Comparison of ENCODE assay signal across 8 cellular contexts in the genomic region with DNA sequence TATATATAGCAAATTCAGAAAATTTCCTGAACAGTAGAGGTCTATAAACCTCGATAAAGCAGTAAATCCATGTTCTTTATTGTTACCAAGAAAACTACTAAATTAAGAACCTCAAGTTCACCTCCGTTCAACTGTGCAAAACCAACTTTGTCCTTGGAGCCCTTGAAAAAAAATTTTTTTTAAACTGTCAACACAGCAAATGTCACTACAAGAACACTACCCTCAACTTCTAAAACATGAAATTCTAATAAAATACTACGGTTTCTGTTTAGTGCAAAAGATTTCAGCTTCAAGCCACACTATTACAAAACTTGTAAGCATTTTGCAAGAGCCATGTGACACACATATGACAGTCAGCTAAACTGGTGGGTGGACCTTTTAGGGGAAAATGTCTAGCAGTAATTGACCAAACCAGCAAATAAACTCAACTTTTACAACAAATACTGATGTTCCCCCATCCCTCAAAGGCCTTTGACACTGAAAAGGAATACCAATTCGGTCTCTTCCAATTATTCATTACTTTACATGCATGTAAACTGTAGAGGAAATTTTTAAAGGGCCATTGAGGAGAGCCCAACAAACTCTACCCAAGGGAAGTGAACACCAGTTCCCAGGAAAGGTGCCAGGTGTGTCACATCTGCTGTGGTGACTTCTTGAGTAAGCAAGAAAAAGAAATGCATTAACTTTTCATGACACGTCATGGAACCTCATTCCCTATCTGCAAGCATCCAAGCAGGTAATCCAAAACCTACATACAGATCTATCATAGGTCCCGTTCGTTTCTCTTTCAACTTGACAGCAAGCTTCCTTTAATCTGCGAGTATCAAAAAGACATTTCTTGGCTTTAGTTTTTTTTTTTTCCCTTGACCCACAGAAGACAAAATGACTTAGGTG. TPM values are rescaled to one million over a fixed set of nuclear protein-coding genes. Genes with fewer than 3 reads are reported as not detected.
DNase-seq lines count a peak whose midpoint lies in the region; ATAC-seq and TF ChIP-seq lines count a peak whose summit lies in the region.

No MANE protein-coding gene starts in this region.

- peak overlapping the region; percentile 99 for H3K27ac Mint-ChIP-seq in HFFc6
- H3K27ac Mint-ChIP-seq in activated CD8-positive, alpha-beta T cell treated with anti-CD3 and anti-CD28 coated beads for 36 hours, result peak overlapping the region; percentile 100

- peaks cover 57% of the 10 kb centered on the region for H4K20me1 ChIP-seq in hepatocyte (ENCODE audit: insufficient read depth, poor library complexity, severe bottlenecking)

- POLR2A ChIA-PET in AG04450 (lab: Yijun Ruan, JAX), result interaction anchor here (0.5 kb wide), 1 partner anchor 14 kb away, joined by 3 read pairs; no protein-coding TSS in a partner anchor
- POLR2A ChIA-PET in activated CD8-positive, alpha-beta T cell treated with anti-CD3 and anti-CD28 coated beads for 36 hours (lab: Charles Lee), result interaction anchor here (0.5 to 2.0 kb wide), 11 partner anchors 9 to 149 kb away, joined by 3 to 11 read pairs (median 3); partner anchors contain the start of gene ACTR2

- H3K9me3 Mint-ChIP-seq in HFFc6, result no peaks in the 10 kb centered on the region
- no peaks in the 10 kb centered on the region for H3K9me3 Mint-ChIP-seq in activated CD8-positive, alpha-beta T cell treated with anti-CD3 and anti-CD28 coated beads for 36 hours

- H3K4me1 Mint-ChIP-seq in HFFc6 (ENCODE audit: low read depth), result peaks cover 44% of the 10 kb centered on the region
- H3K4me1 Mint-ChIP-seq in activated CD8-positive, alpha-beta T cell treated with anti-CD3 and anti-CD28 coated beads for 36 hours (ENCODE audit: low read depth), result peaks cover 42% of the 10 kb centered on the region

- H3K4me3 ChIP-seq in AG04450 (ENCODE audit: low read depth, low read length), result peak overlapping the region; percentile 93
- H3K4me3 ChIP-seq in hepatocyte, result peak overlapping the region; percentile 90
- H3K4me3 ChIP-seq in skin epidermis, result peak overlapping the region; percentile 90 to 97 (median 93)

- intact Hi-C loops in activated CD8-positive, alpha-beta T cell treated with anti-CD3 and anti-CD28 coated beads for 36 hours (cut with micrococcal nuclease), result loop anchor here (5.0 kb wide), 1 partner anchor 61 kb away; no protein-coding TSS in a partner anchor

- peak overlapping the region; percentile 99 for H3K4me3 Mint-ChIP-seq in HFFc6
- H3K4me3 Mint-ChIP-seq in activated CD8-positive, alpha-beta T cell treated with anti-CD3 and anti-CD28 coated beads for 36 hours, result peak overlapping the region; percentile 100

- DNase-seq in AG04450 (ENCODE audit: low read depth, low spot score), result no peak
- peak; percentile 19 for DNase-seq in HFFc6
- peak; percentile 20 for DNase-seq in activated CD8-positive, alpha-beta T cell treated with anti-CD3 and anti-CD28 coated beads for 36 hours
- DNase-seq in hepatocyte (ENCODE audit: low spot score), result peak; percentile 31
- DNase-seq in stimulated activated naive CD4-positive, alpha-beta T cell (lab: John Stamatoyannopoulos, UW), result no peak
- no peak for DNase-seq in iPS-NIHi7 (ENCODE audit: extremely low spot score)
- no peak for DNase-seq in ACHN

- ATAC-seq in activated CD8-positive, alpha-beta T cell treated with anti-CD3 and anti-CD28 coated beads for 36 hours, result no peak

- no peaks in the 10 kb centered on the region for H3K36me3 ChIP-seq in hepatocyte (replicated peaks; ENCODE audit: insufficient read depth, low read depth)

- H3K27me3 ChIP-seq in AG04450 (ENCODE audit: control insufficient read depth, insufficient read depth, low read length) (no peaks in the 10 kb centered on the region), hepatocyte (no peaks in the 10 kb centered on the region)

- in situ Hi-C loops in ACHN (cut with HindIII; ENCODE audit: low pct_ligation_motif_present, low pct_unique_long_range_greater_than_20kb, low sequenced_read_pairs), result no loop called here

- peak overlapping the region; percentile 88 for H3K4me2 ChIP-seq in hepatocyte

- no peaks in the 10 kb centered on the region; the same call in 1 of the 2 replicates for H3K9me3 ChIP-seq in AG04450 (ENCODE audit: control insufficient read depth, insufficient read depth, low read length)
- H3K9me3 ChIP-seq in hepatocyte (ENCODE audit: low read depth), result no peaks in the 10 kb centered on the region

- peaks cover 5% of the 10 kb centered on the region for H3K27me3 Mint-ChIP-seq in HFFc6 (ENCODE audit: insufficient read depth)
- no peaks in the 10 kb centered on the region for H3K27me3 Mint-ChIP-seq in activated CD8-positive, alpha-beta T cell treated with anti-CD3 and anti-CD28 coated beads for 36 hours

- peaks cover 35% of the 10 kb centered on the region for H3K4me1 ChIP-seq in hepatocyte (ENCODE audit: insufficient read depth)

- 19% methylated on average over 8 of the region's 8 CpGs for WGBS in hepatocyte (ENCODE audit: low lambda C conversion rate, missing lambda C conversion rate)

- H2AFZ ChIP-seq in hepatocyte, result no peak overlapping the region

- CTCF ChIA-PET in AG04450 (lab: Charles Lee), result interaction anchor here (0.7 to 1.4 kb wide), 2 partner anchors 57 to 426 kb away, joined by 3 to 5 read pairs; no protein-coding TSS in a partner anchor
- CTCF ChIA-PET in activated CD8-positive, alpha-beta T cell treated with anti-CD3 and anti-CD28 coated beads for 36 hours (lab: Charles Lee), result interaction anchor here (1.0 to 3.4 kb wide), 5 partner anchors 46 to 98 kb away, joined by 3 to 23 read pairs (median 4); partner anchors contain the start of genes ACTR2 and CEP68

- H3K27ac ChIP-seq in AG04450 (ENCODE audit: low read depth, low read length) (no peak overlapping the region), hepatocyte (peak overlapping the region; percentile 99), skin epidermis (peak overlapping the region in 20 of 21 experiments; percentile 89 to 99 (median 97))

- H3K9me2 ChIP-seq in hepatocyte (replicated peaks; ENCODE audit: insufficient read depth), result no peaks in the 10 kb centered on the region

- H3K79me2 ChIP-seq in hepatocyte, result peaks cover 63% of the 10 kb centered on the region

- no peak for TF ChIP-seq CTCF in AG04450 (IDR thresholded peaks at IDR 0.05; ENCODE audit: low read depth, low read length)
- TF ChIP-seq CTCF in HFFc6 (IDR thresholded peaks at IDR 0.05), result no peak
- TF ChIP-seq CTCF in activated CD8-positive, alpha-beta T cell treated with anti-CD3 and anti-CD28 coated beads for 36 hours (IDR thresholded peaks at IDR 0.05), result no peak
- TF ChIP-seq CTCF in hepatocyte (IDR thresholded peaks at IDR 0.05; ENCODE audit: poor library complexity), result no peak

- H3K36me3 Mint-ChIP-seq in HFFc6 (ENCODE audit: low read depth), result peaks cover 20% of the 10 kb centered on the region
- peaks cover 19% of the 10 kb centered on the region for H3K36me3 Mint-ChIP-seq in activated CD8-positive, alpha-beta T cell treated with anti-CD3 and anti-CD28 coated beads for 36 hours (ENCODE audit: low read depth)

RNA-seq across cellular contexts. Expression of gene RAB1A, which starts 1.4 kb away (rescaled TPM):
- polyA plus RNA-seq in AG04450 (2011; rRNA removed) (215 and 292 TPM in 2 replicates), hepatocyte (335 and 347 TPM in 2 replicates)
- 63.2 and 80.4 TPM in 2 replicates for polyA minus RNA-seq in AG04450 (2011; rRNA and poly(A)+ RNA removed)
- total RNA-seq in HFFc6 (2021; fragmentation: NEBNext Ultra II Directional; extraction: Animal tissue kit (Norgen Biotek cat#: 25700)), result 100 to 1,000 TPM; 204 to 230 (median 222) TPM
- total RNA-seq in activated CD8-positive, alpha-beta T cell treated with anti-CD3 and anti-CD28 coated beads for 36 hours, result 10 to 100 TPM; 71.8 to 75.8 TPM
- 178 and 200 TPM in 2 replicates for total RNA-seq in hepatocyte

Comparison
In these comparisons a context has a peak if more than half of its experiments do, and no peak if none do; other contexts are left out.
1. DNase-seq: peak in HFFc6 (single experiment), activated CD8-positive, alpha-beta T cell treated with anti-CD3 and anti-CD28 coated beads for 36 hours (single experiment) and hepatocyte (single experiment); none in AG04450 (single experiment), stimulated activated naive CD4-positive, alpha-beta T cell (0 of 6), iPS-NIHi7 (single experiment) and ACHN (single experiment).
2. Peak in every context shown above with its lines, with median percentiles within 50 percentile points of each other: H3K4me3 ChIP-seq.